1 cellular context compared by ENCODE assay signal in the genomic region with DNA sequence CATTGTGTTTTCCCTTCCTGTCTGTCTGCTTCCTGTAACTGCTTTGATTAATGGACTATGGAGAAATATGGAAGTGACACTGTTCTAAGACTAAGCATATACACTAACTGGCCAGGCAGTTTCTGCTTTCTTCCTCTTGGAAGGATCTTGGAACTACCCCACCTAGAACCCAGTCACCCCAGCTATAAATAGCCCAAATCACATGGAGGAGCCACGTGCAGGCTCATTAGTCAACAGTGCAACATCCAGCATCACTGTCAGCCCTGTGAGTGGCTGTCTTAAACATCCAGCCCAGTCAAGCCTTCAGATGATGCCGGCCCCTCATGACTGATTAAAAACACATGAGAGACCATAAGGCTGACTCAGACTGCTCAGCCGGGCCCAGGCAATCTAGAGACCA.
TF ChIP-seq lines count a peak whose summit lies in the region.

No MANE protein-coding gene starts in this region.

TF ChIP-seq in HepG2, 621 proteins besides CTCF, POLR2A, EP300 and RAD21 (continued from another document):
- TF ChIP-seq ZNF337 (CRISPR knock-in tag; IDR thresholded peaks at IDR 0.05; ENCODE audit: borderline replicate concordance, low read depth) (no peak), ZNF235 (CRISPR knock-in tag; IDR thresholded peaks at IDR 0.05; ENCODE audit: borderline replicate concordance) (no peak), STAT5B (CRISPR knock-in tag; IDR thresholded peaks at IDR 0.05) (no peak), BCLAF1 (IDR thresholded peaks at IDR 0.05) (no peak), ZNF558 (CRISPR knock-in tag; IDR thresholded peaks at IDR 0.05; ENCODE audit: borderline replicate concordance) (no peak), NCOA1 (CRISPR knock-in tag; IDR thresholded peaks at IDR 0.05) (no peak), JUND (CRISPR knock-in tag; IDR thresholded peaks at IDR 0.05) (no peak), NFKBIZ (CRISPR knock-in tag; IDR thresholded peaks at IDR 0.05) (no peak), ZNF101 (CRISPR knock-in tag; IDR thresholded peaks at IDR 0.05; ENCODE audit: borderline replicate concordance, low read depth) (no peak)
- TF ChIP-seq, protein P1, sequence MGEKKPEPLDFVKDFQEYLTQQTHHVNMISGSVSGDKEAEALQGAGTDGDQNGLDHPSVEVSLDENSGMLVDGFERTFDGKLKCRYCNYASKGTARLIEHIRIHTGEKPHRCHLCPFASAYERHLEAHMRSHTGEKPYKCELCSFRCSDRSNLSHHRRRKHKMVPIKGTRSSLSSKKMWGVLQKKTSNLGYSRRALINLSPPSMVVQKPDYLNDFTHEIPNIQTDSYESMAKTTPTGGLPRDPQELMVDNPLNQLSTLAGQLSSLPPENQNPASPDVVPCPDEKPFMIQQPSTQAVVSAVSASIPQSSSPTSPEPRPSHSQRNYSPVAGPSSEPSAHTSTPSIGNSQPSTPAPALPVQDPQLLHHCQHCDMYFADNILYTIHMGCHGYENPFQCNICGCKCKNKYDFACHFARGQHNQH (CRISPR knock-in tag; IDR thresholded peaks at IDR 0.05): no peak
- TF ChIP-seq, protein P2, sequence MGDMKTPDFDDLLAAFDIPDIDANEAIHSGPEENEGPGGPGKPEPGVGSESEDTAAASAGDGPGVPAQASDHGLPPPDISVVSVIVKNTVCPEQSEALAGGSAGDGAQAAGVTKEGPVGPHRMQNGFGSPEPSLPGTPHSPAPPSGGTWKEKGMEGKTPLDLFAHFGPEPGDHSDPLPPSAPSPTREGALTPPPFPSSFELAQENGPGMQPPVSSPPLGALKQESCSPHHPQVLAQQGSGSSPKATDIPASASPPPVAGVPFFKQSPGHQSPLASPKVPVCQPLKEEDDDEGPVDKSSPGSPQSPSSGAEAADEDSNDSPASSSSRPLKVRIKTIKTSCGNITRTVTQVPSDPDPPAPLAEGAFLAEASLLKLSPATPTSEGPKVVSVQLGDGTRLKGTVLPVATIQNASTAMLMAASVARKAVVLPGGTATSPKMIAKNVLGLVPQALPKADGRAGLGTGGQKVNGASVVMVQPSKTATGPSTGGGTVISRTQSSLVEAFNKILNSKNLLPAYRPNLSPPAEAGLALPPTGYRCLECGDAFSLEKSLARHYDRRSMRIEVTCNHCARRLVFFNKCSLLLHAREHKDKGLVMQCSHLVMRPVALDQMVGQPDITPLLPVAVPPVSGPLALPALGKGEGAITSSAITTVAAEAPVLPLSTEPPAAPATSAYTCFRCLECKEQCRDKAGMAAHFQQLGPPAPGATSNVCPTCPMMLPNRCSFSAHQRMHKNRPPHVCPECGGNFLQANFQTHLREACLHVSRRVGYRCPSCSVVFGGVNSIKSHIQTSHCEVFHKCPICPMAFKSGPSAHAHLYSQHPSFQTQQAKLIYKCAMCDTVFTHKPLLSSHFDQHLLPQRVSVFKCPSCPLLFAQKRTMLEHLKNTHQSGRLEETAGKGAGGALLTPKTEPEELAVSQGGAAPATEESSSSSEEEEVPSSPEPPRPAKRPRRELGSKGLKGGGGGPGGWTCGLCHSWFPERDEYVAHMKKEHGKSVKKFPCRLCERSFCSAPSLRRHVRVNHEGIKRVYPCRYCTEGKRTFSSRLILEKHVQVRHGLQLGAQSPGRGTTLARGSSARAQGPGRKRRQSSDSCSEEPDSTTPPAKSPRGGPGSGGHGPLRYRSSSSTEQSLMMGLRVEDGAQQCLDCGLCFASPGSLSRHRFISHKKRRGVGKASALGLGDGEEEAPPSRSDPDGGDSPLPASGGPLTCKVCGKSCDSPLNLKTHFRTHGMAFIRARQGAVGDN (CRISPR knock-in tag; IDR thresholded peaks at IDR 0.05): no peak
- TF ChIP-seq, protein P3, sequence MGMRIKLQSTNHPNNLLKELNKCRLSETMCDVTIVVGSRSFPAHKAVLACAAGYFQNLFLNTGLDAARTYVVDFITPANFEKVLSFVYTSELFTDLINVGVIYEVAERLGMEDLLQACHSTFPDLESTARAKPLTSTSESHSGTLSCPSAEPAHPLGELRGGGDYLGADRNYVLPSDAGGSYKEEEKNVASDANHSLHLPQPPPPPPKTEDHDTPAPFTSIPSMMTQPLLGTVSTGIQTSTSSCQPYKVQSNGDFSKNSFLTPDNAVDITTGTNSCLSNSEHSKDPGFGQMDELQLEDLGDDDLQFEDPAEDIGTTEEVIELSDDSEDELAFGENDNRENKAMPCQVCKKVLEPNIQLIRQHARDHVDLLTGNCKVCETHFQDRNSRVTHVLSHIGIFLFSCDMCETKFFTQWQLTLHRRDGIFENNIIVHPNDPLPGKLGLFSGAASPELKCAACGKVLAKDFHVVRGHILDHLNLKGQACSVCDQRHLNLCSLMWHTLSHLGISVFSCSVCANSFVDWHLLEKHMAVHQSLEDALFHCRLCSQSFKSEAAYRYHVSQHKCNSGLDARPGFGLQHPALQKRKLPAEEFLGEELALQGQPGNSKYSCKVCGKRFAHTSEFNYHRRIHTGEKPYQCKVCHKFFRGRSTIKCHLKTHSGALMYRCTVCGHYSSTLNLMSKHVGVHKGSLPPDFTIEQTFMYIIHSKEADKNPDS (CRISPR knock-in tag; IDR thresholded peaks at IDR 0.05): no peak
